ENCODE assay signal across 22 cellular contexts in genomic region chr11:125215205-125215565, GRCh38. TPM values are rescaled to one million over a fixed set of nuclear protein-coding genes. Genes with fewer than 3 reads are reported as not detected.
DNase-seq lines count a peak whose midpoint lies in the region; ATAC-seq and TF ChIP-seq lines count a peak whose summit lies in the region.
"Had no signal": no experiment of that assay in that cellular context is flagged by ENCODE, and none has a peak within 500 bp of the region (broad histone marks: within the 10 kb centered on the region; RNA-seq: fewer than 3 reads in every experiment).

No MANE protein-coding gene starts in this region.

- H3K27ac Mint-ChIP-seq in chondrocyte (ENCODE audit: unreplicated experiment): peak overlapping the region; percentile 52
- H3K27ac Mint-ChIP-seq in nephron progenitor cell: peak overlapping the region; percentile 98
- H3K27ac Mint-ChIP-seq: activated naive CD8-positive, alpha-beta T cell treated with anti-CD3 and anti-CD28 coated beads, Interleukin-2, amount 10 ng/mL, durations not matched to agents 7 days and 5 days; CD8-positive, alpha-beta T cell; stimulated activated memory B cell treated with anti-CD40 and anti-IgM and Interleukin-4, amounts not matched to agents 10 μg/mL and 1 μg/mL and 100 μg/mL, for 72 hours had no signal

- no peak for TF ChIP-seq POLR2A in gastroesophageal sphincter (IDR thresholded peaks at IDR 0.05)
- TF ChIP-seq POLR2A in transverse colon (IDR thresholded peaks at IDR 0.05): no peak

- ATAC-seq in gastroesophageal sphincter: no peak
- ATAC-seq: CD8-positive, alpha-beta T cell; stimulated activated memory B cell treated with anti-CD40 and anti-IgM and Interleukin-4, amounts not matched to agents 10 μg/mL and 1 μg/mL and 100 μg/mL, for 72 hours had no signal

- intact Hi-C loops in transverse colon (cut with DNase I; ENCODE audit: low total_unique reads): no loop called here

- no peaks in the 10 kb centered on the region for H3K9me3 ChIP-seq in gastroesophageal sphincter
- H3K9me3 ChIP-seq in transverse colon: no peaks in the 10 kb centered on the region
- H3K9me3 ChIP-seq: right lobe of liver had no signal

- H3K27me3 Mint-ChIP-seq in chondrocyte (ENCODE audit: low read depth) (no peaks in the 10 kb centered on the region), nephron progenitor cell (ENCODE audit: low read depth, poor library complexity) (peaks cover 13% of the 10 kb centered on the region)

- H3K36me3 Mint-ChIP-seq in chondrocyte (ENCODE audit: low read depth) (peaks cover 2% of the 10 kb centered on the region), nephron progenitor cell (ENCODE audit: low read depth) (no peaks in the 10 kb centered on the region)
- H3K36me3 Mint-ChIP-seq: activated naive CD8-positive, alpha-beta T cell treated with anti-CD3 and anti-CD28 coated beads, Interleukin-2, amount 10 ng/mL, durations not matched to agents 7 days and 5 days; CD8-positive, alpha-beta T cell; stimulated activated memory B cell treated with anti-CD40 and anti-IgM and Interleukin-4, amounts not matched to agents 10 μg/mL and 1 μg/mL and 100 μg/mL, for 72 hours had no signal

- in situ Hi-C loops in transverse colon (cut with MboI; ENCODE audit: low pct_ligation_motif_present in 1 of 4, low pct_unique_long_range_greater_than_20kb in 1 of 4, low sequenced_read_pairs in 3 of 4): no loop called here

- DNase-seq in chondrocyte (ENCODE audit: low spot score) (no peak), nephron progenitor cell (no peak), transverse colon (no peak), NCI-H82 (lab: John Stamatoyannopoulos, UW) (no peak), RKO (ENCODE audit: low spot score) (no peak)
- DNase-seq in activated CD4-positive, alpha-beta T cell treated with anti-CD3 and anti-CD28 coated beads for 4 hours: no peak
- DNase-seq: activated CD4-positive, alpha-beta T cell treated with anti-CD3 and anti-CD28 coated beads, Interleukin-2, amount 50 U/mL, for 1 hour; activated CD8-positive, alpha-beta memory T cell treated with anti-CD3 and anti-CD28 coated beads, Interleukin-2, amount 50 U/mL, for 4 hours; activated naive CD8-positive, alpha-beta T cell treated with anti-CD3 and anti-CD28 coated beads, Interleukin-2, amount 10 ng/mL, durations not matched to agents 7 days and 5 days; CD8-positive, alpha-beta T cell; DMS53; GF-D8; Karpas-422; kidney glomerular epithelial cell; NCI-H187 treated with DMSO at 0.1 percent for 48 hours; NCI-H345; OCI-M1; SIG-M5; T-helper 1 cell had no signal

- H3K4me3 ChIP-seq in gastroesophageal sphincter (no peak overlapping the region), transverse colon (no peak overlapping the region)
- H3K4me3 ChIP-seq: right lobe of liver had no signal

- no peak for TF ChIP-seq EP300 in gastroesophageal sphincter (IDR thresholded peaks at IDR 0.05)
- no peak for TF ChIP-seq EP300 in transverse colon (IDR thresholded peaks at IDR 0.05; ENCODE audit: low read depth)

- peak overlapping the region in 3 of 4 donors; percentile 37 to 54 (median 43) for H3K27ac ChIP-seq in gastroesophageal sphincter
- H3K27ac ChIP-seq in transverse colon: peak overlapping the region; percentile 42 to 64 (median 56)
- H3K27ac ChIP-seq: right lobe of liver had no signal

- H3K4me3 Mint-ChIP-seq in chondrocyte (ENCODE audit: unreplicated experiment) (no peak overlapping the region), nephron progenitor cell (peak overlapping the region; percentile 62)
- H3K4me3 Mint-ChIP-seq: activated naive CD8-positive, alpha-beta T cell treated with anti-CD3 and anti-CD28 coated beads, Interleukin-2, amount 10 ng/mL, durations not matched to agents 7 days and 5 days; CD8-positive, alpha-beta T cell; stimulated activated memory B cell treated with anti-CD40 and anti-IgM and Interleukin-4, amounts not matched to agents 10 μg/mL and 1 μg/mL and 100 μg/mL, for 72 hours had no signal

- TF ChIP-seq CTCF in chondrocyte (IDR thresholded peaks at IDR 0.05) (no peak), gastroesophageal sphincter (IDR thresholded peaks at IDR 0.05) (no peak), nephron progenitor cell (IDR thresholded peaks at IDR 0.05) (no peak), transverse colon (IDR thresholded peaks at IDR 0.05) (no peak)

- H3K4me1 Mint-ChIP-seq in chondrocyte (ENCODE audit: low read depth): peaks cover 40% of the 10 kb centered on the region
- peaks cover 6% of the 10 kb centered on the region for H3K4me1 Mint-ChIP-seq in nephron progenitor cell
- H3K4me1 Mint-ChIP-seq: activated naive CD8-positive, alpha-beta T cell treated with anti-CD3 and anti-CD28 coated beads, Interleukin-2, amount 10 ng/mL, durations not matched to agents 7 days and 5 days; stimulated activated memory B cell treated with anti-CD40 and anti-IgM and Interleukin-4, amounts not matched to agents 10 μg/mL and 1 μg/mL and 100 μg/mL, for 72 hours had no signal

- H3K27me3 ChIP-seq in gastroesophageal sphincter (no peaks in the 10 kb centered on the region), transverse colon (no peaks in the 10 kb centered on the region)
- H3K27me3 ChIP-seq: right lobe of liver had no signal

- 0 to 20% methylated on average over 1 of the region's 7 CpGs for WGBS in gastroesophageal sphincter (ENCODE audit: low coverage in 1 of 2), 2 donors
- WGBS in transverse colon (ENCODE audit: low coverage in 1 of 2), 2 donors: 58% methylated on average over 7 of the region's 7 CpGs; no CpG with 5 or more reads in 1 of the 2 donors

- no peaks in the 10 kb centered on the region for H3K9me3 Mint-ChIP-seq in chondrocyte (ENCODE audit: low read depth)
- no peaks in the 10 kb centered on the region for H3K9me3 Mint-ChIP-seq in nephron progenitor cell
- H3K9me3 Mint-ChIP-seq: activated naive CD8-positive, alpha-beta T cell treated with anti-CD3 and anti-CD28 coated beads, Interleukin-2, amount 10 ng/mL, durations not matched to agents 7 days and 5 days; CD8-positive, alpha-beta T cell; stimulated activated memory B cell treated with anti-CD40 and anti-IgM and Interleukin-4, amounts not matched to agents 10 μg/mL and 1 μg/mL and 100 μg/mL, for 72 hours had no signal

- H3K4me1 ChIP-seq in gastroesophageal sphincter: peaks cover 0 to 29% (median 10%) of the 10 kb centered on the region in 3 donors
- peaks cover 0 to 23% (median 0%) of the 10 kb centered on the region in 4 donors for H3K4me1 ChIP-seq in transverse colon
- H3K4me1 ChIP-seq: right lobe of liver had no signal

- no peaks in the 10 kb centered on the region for H3K36me3 ChIP-seq in gastroesophageal sphincter
- no peaks in the 10 kb centered on the region for H3K36me3 ChIP-seq in transverse colon
- H3K36me3 ChIP-seq: right lobe of liver had no signal

RNA-seq across cellular contexts. Expression of gene PKNOX2, which starts 50.6 kb away (rescaled TPM):
- total RNA-seq in chondrocyte (34.0 to 74.0 TPM (median 34.9 TPM) in 3 replicates), gastroesophageal sphincter (1 to 10 TPM; 1.2 to 5.7 (median 2.2) TPM), transverse colon (1 to 10 TPM in 1 of 4 donors, under 1 TPM in 2, not detected in 1; 0.27 to 4.8 (median 0.75) TPM)
- total RNA-seq: activated naive CD8-positive, alpha-beta T cell treated with anti-CD3 and anti-CD28 coated beads, Interleukin-2, amount 10 ng/mL, durations not matched to agents 7 days and 5 days; CD8-positive, alpha-beta T cell had no signal
